ENCODE assay signal across 11 cellular contexts in the genomic region with DNA sequence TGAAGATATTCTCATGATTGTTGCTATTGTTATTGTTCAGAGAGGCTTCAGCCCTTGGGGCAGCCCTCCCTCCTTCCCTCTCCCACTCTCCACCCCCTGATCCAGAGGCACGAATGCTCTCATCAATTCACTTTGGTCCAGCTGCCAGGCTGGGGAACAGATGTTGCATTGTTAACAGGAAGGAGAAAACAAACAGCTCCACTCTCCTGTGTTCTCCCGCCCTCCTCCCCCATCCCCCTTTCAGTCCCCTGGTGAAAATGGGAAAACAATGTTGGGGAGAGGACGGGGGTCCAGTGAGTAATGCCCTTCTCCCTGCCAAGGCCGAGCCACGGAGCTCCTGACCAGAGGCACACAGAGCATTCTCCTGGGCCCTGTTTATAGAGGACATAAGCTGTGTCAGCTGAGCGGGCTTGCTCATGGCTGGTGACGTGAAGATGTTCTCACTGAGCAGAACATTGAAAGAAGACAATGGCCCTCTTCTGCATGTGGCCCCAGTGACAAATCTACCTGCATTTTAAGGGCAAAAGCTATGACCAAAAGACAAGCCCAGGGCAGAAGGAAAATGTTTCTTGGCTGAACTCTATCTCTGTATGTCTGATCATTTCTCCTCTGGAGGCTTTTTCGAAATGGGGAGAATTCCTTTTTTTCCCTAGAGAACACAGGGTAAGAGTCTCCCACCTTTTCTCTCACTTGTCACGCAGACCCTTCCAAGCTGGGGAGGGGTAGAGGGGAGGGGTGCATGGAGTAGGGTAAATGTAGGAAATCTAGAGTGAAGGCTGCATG.
A peak's percentile ranks its signal among the peaks of the same experiment; 100 is the strongest.
DNase-seq lines count a peak whose midpoint lies in the region; ATAC-seq and TF ChIP-seq lines count a peak whose summit lies in the region.
"Had no signal": no experiment of that assay in that cellular context is flagged by ENCODE, and none has a peak within 500 bp of the region (broad histone marks: within the 10 kb centered on the region; RNA-seq: fewer than 3 reads in every experiment).

No MANE protein-coding gene starts in this region.

- H3K36me3 ChIP-seq in endodermal cell (ENCODE audit: control insufficient read depth, insufficient read depth, low read length) (no peaks in the 10 kb centered on the region), WERI-Rb-1 (no peaks in the 10 kb centered on the region)
- H3K36me3 ChIP-seq: lower lobe of right lung had no signal

- no peak overlapping the region for H3K4me3 Mint-ChIP-seq in endodermal cell
- H3K4me3 Mint-ChIP-seq in activated CD8-positive, alpha-beta T cell treated with anti-CD3 and anti-CD28 coated beads, Interleukin-2, amount 10 ng/mL, durations not matched to agents 7 days and 5 days: no peak overlapping the region
- H3K4me3 Mint-ChIP-seq: CD8-positive, alpha-beta T cell had no signal

- H3K27me3 ChIP-seq in endodermal cell (ENCODE audit: control insufficient read depth, insufficient read depth, low read length, poor library complexity, severe bottlenecking) (no peaks in the 10 kb centered on the region), WERI-Rb-1 (ENCODE audit: insufficient read depth, low read depth, severe bottlenecking) (peaks cover 3% of the 10 kb centered on the region)

- 65 to 66% methylated on average over 3 to 8 of the region's 9 CpGs for WGBS in endodermal cell (ENCODE audit: insufficient coverage in 1 of 2, insufficient read length in 1 of 2), 2 experiments

- peaks cover 3% of the 10 kb centered on the region for H3K4me1 Mint-ChIP-seq in endodermal cell
- peaks cover 2% of the 10 kb centered on the region for H3K4me1 Mint-ChIP-seq in activated CD8-positive, alpha-beta T cell treated with anti-CD3 and anti-CD28 coated beads, Interleukin-2, amount 10 ng/mL, durations not matched to agents 7 days and 5 days (ENCODE audit: low read depth)

- H3K4me3 ChIP-seq in endodermal cell (ENCODE audit: low read length) (no peak overlapping the region), WERI-Rb-1 (ENCODE audit: low read depth, low read length) (no peak overlapping the region)
- H3K4me3 ChIP-seq: lower lobe of right lung had no signal

- peak overlapping the region; percentile 74 for H3K27ac ChIP-seq in endodermal cell (ENCODE audit: low read depth, low read length)
- H3K27ac ChIP-seq in WERI-Rb-1: no peak overlapping the region
- H3K27ac ChIP-seq: lower lobe of right lung had no signal

- TF ChIP-seq CTCF in endodermal cell (conservative IDR thresholded peaks at IDR 0.05) (no peak), WERI-Rb-1 (IDR thresholded peaks at IDR 0.05; ENCODE audit: low read depth, low read length) (no peak)

- H3K27me3 Mint-ChIP-seq in endodermal cell (ENCODE audit: insufficient read depth): no peaks in the 10 kb centered on the region
- H3K27me3 Mint-ChIP-seq in activated CD8-positive, alpha-beta T cell treated with anti-CD3 and anti-CD28 coated beads, Interleukin-2, amount 10 ng/mL, durations not matched to agents 7 days and 5 days (ENCODE audit: low read depth): no peaks in the 10 kb centered on the region

- H3K27ac Mint-ChIP-seq in endodermal cell: no peak overlapping the region
- H3K27ac Mint-ChIP-seq in activated CD8-positive, alpha-beta T cell treated with anti-CD3 and anti-CD28 coated beads, Interleukin-2, amount 10 ng/mL, durations not matched to agents 7 days and 5 days: no peak overlapping the region
- H3K27ac Mint-ChIP-seq: CD8-positive, alpha-beta T cell had no signal

- DNase-seq in COLO668 (lab: John Stamatoyannopoulos, UW; ENCODE audit: unreplicated experiment) (peak; percentile 93), NCI-H2227 (lab: John Stamatoyannopoulos, UW; ENCODE audit: unreplicated experiment) (peak; percentile 82), endodermal cell (peak; percentile 48), myocyte (ENCODE audit: low read depth) (peak; percentile 48), WERI-Rb-1 (no peak), NCI-H1436 (lab: John Stamatoyannopoulos, UW) (no peak)
- no peak for DNase-seq in activated CD8-positive, alpha-beta T cell treated with anti-CD3 and anti-CD28 coated beads, Interleukin-2, amount 10 ng/mL, durations not matched to agents 7 days and 5 days
- DNase-seq: activated naive CD4-positive, alpha-beta T cell treated with Interleukin-2 at 50 U/mL for 16 hours; CD8-positive, alpha-beta T cell; lower lobe of right lung had no signal

- POLR2A ChIA-PET in activated CD8-positive, alpha-beta T cell treated with anti-CD3 and anti-CD28 coated beads, Interleukin-2, amount 10 ng/mL, durations not matched to agents 7 days and 5 days (lab: Charles Lee): no interaction called here

- no peaks in the 10 kb centered on the region for H3K9me3 Mint-ChIP-seq in endodermal cell
- no peaks in the 10 kb centered on the region for H3K9me3 Mint-ChIP-seq in activated CD8-positive, alpha-beta T cell treated with anti-CD3 and anti-CD28 coated beads, Interleukin-2, amount 10 ng/mL, durations not matched to agents 7 days and 5 days (ENCODE audit: insufficient read depth)
- H3K9me3 Mint-ChIP-seq: CD8-positive, alpha-beta T cell had no signal

- CTCF ChIA-PET in activated CD8-positive, alpha-beta T cell treated with anti-CD3 and anti-CD28 coated beads, Interleukin-2, amount 10 ng/mL, durations not matched to agents 7 days and 5 days (lab: Charles Lee): interaction anchor here (0.6 to 1.5 kb wide), 4 partner anchors 10 to 857 kb away, joined by 3 to 5 read pairs (median 3); no protein-coding TSS in a partner anchor

- H3K9me3 ChIP-seq in endodermal cell (ENCODE audit: control insufficient read depth, low read length) (no peaks in the 10 kb centered on the region), WERI-Rb-1 (ENCODE audit: severe bottlenecking) (no peaks in the 10 kb centered on the region)
- H3K9me3 ChIP-seq: lower lobe of right lung had no signal

- no peaks in the 10 kb centered on the region for H3K36me3 Mint-ChIP-seq in endodermal cell (ENCODE audit: low read depth)
- H3K36me3 Mint-ChIP-seq in activated CD8-positive, alpha-beta T cell treated with anti-CD3 and anti-CD28 coated beads, Interleukin-2, amount 10 ng/mL, durations not matched to agents 7 days and 5 days (ENCODE audit: low read depth): no peaks in the 10 kb centered on the region
- H3K36me3 Mint-ChIP-seq: CD8-positive, alpha-beta T cell had no signal

- no peak for ATAC-seq in GM18909 (IDR thresholded peaks at IDR 0.05; ENCODE audit: poor library complexity, unreplicated experiment)
- no peak for ATAC-seq in activated CD8-positive, alpha-beta T cell treated with anti-CD3 and anti-CD28 coated beads, Interleukin-2, amount 10 ng/mL, durations not matched to agents 7 days and 5 days
- ATAC-seq: CD8-positive, alpha-beta T cell; lower lobe of right lung had no signal

- no peak overlapping the region for H3K9ac ChIP-seq in endodermal cell (ENCODE audit: extremely low read depth, low read length, poor library complexity, severe bottlenecking)

- no peaks in the 10 kb centered on the region for H3K4me1 ChIP-seq in endodermal cell (ENCODE audit: control insufficient read depth, insufficient read depth, low read length)

Comparison
In these comparisons a context has a peak if more than half of its experiments do, and no peak if none do; other contexts are left out.
1. DNase-seq: peak in COLO668 (single experiment), NCI-H2227 (single experiment), endodermal cell (single experiment) and myocyte (single experiment); none in WERI-Rb-1 (single experiment), NCI-H1436 (single experiment) and activated CD8-positive, alpha-beta T cell treated with anti-CD3 and anti-CD28 coated beads, Interleukin-2, amount 10 ng/mL, durations not matched to agents 7 days and 5 days (single experiment).